Comparison of ENCODE assay signal across 2 cellular contexts in the genomic region with DNA sequence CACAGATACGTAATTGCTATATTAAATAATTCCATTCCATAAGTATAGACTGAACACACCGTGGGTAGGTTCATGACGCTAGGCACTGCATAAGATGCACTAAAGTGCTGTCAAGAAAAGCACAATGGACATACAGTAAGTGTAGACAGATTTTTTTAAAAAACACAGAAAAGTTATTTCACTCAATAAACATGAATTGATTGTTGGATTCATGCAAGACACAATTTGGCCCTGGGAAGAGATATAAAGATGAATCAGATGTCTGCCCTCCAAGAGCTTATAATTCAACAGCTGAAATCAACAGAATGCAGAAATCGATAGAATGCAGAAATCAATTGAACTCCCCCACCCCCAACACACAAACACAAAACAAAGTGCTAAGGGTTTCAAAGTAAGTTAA.
TF ChIP-seq lines count a peak whose summit lies in the region.

No MANE protein-coding gene starts in this region.

TF ChIP-seq in IMR-90, 13 proteins besides CTCF, POLR2A, EP300 and RAD21:
- TF ChIP-seq MAZ (IDR thresholded peaks at IDR 0.05; ENCODE audit: borderline replicate concordance, low read depth, low read length) (no peak), FOS (IDR thresholded peaks at IDR 0.05; ENCODE audit: low read depth, low read length) (no peak), CHD1 (IDR thresholded peaks at IDR 0.05; ENCODE audit: low read depth, low read length) (no peak), NFE2L2 (IDR thresholded peaks at IDR 0.05; ENCODE audit: low read depth, low read length) (no peak), CEBPB (IDR thresholded peaks at IDR 0.05; ENCODE audit: low read depth, low read length) (no peak), RCOR1 (IDR thresholded peaks at IDR 0.05; ENCODE audit: insufficient replicate concordance, low read length) (no peak), SMC3 (IDR thresholded peaks at IDR 0.05; ENCODE audit: low read depth, low read length) (no peak), ELK1 (IDR thresholded peaks at IDR 0.05; ENCODE audit: borderline replicate concordance, low read depth, low read length) (no peak)
- TF ChIP-seq, protein P1, sequence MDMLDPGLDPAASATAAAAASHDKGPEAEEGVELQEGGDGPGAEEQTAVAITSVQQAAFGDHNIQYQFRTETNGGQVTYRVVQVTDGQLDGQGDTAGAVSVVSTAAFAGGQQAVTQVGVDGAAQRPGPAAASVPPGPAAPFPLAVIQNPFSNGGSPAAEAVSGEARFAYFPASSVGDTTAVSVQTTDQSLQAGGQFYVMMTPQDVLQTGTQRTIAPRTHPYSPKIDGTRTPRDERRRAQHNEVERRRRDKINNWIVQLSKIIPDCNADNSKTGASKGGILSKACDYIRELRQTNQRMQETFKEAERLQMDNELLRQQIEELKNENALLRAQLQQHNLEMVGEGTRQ (IDR thresholded peaks at IDR 0.05; ENCODE audit: low read depth, low read length): no peak

TF ChIP-seq in GM12878, 131 proteins besides CTCF, POLR2A, EP300 and RAD21:
- TF ChIP-seq ETV6 (conservative IDR thresholded peaks at IDR 0.05 in 1 of 2, IDR thresholded peaks at IDR 0.05 in 1 of 2; ENCODE audit: borderline replicate concordance in 1 of 2, low read depth in 1 of 2) (no peak), ZBTB33 (IDR thresholded peaks at IDR 0.05) (no peak), NFIC (IDR thresholded peaks at IDR 0.05; ENCODE audit: low read depth, low read length) (no peak), ZZZ3 (IDR thresholded peaks at IDR 0.05; ENCODE audit: control insufficient read depth, insufficient read length, low read depth) (no peak), MTA2 (IDR thresholded peaks at IDR 0.05; ENCODE audit: low read depth) (no peak)
TF ChIP-seq in GM12878: peak in this region for 0.
